ENCODE assay signal across 5 cellular contexts in the genomic region with DNA sequence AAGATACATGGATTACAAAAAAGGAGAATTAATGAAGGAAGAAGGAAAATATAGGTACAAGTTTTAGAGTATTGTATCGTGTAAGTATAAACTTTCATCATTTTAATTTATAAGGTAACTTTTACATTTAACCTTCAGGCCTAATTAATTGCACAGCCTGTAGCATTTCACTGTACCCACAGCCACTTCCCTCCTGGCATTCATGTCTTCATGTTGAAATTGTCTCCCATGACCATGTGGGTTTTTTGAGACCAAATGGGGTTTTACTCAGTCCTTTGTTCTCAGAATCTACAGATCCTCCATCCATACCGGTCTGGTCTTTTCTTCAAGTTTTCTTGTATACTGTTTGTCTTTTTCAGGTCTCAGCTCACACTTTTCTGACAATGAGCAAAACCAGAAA.
"Had no signal": no experiment of that assay in that cellular context is flagged by ENCODE, and none has a peak within 500 bp of the region (broad histone marks: within the 10 kb centered on the region; RNA-seq: fewer than 3 reads in every experiment).

No MANE protein-coding gene starts in this region.

- H3K4me1 ChIP-seq: HAP-1 had no signal

- H3K4me3 ChIP-seq: HAP-1, K562 had no signal

- H3K36me3 ChIP-seq: HAP-1 had no signal

- FAIRE-seq: HTR-8/SVneo, K562 had no signal

- ATAC-seq: K562 had no signal

- DNase-seq: GOT3, H7 had no signal
